In genomic region chr1:109264379-109264755, GRCh38 we compare ENCODE assay signal across 31 cellular contexts. TPM values are rescaled to one million over a fixed set of nuclear protein-coding genes. Genes with fewer than 3 reads are reported as not detected.
"Had no signal": no experiment of that assay in that cellular context is flagged by ENCODE, and none has a peak within 500 bp of the region (broad histone marks: within the 10 kb centered on the region; RNA-seq: fewer than 3 reads in every experiment).

No MANE protein-coding gene starts in this region.

- H3K36me3 ChIP-seq: lower lobe of right lung, neutrophil, ovary, right lobe of liver had no signal

- H3K27me3 ChIP-seq: gastroesophageal sphincter, ovary, right lobe of liver, stomach, suprapubic skin, tibial nerve had no signal

- H3K4me1 ChIP-seq: right lobe of liver had no signal

- H3K9me3 ChIP-seq: gastroesophageal sphincter, lower lobe of right lung, mucosa of descending colon, neutrophil, ovary, right lobe of liver, stomach, suprapubic skin, tibial nerve had no signal

- H3K4me3 ChIP-seq: coronary artery, gastroesophageal sphincter, lower lobe of right lung, mucosa of descending colon, ovary, right lobe of liver, stomach, suprapubic skin, tibial nerve had no signal

- H3K27ac ChIP-seq: coronary artery, lower lobe of right lung, neutrophil, ovary, right lobe of liver had no signal

- DNase-seq: activated CD4-positive, alpha-beta T cell treated with anti-CD3 and anti-CD28 coated beads for 36 hours; activated CD4-positive, CD25-positive, alpha-beta regulatory T cell; activated CD8-positive, alpha-beta memory T cell treated with anti-CD3 and anti-CD28 coated beads, Interleukin-2, amount 10 ng/mL, durations not matched to agents 7 days and 5 days; activated CD8-positive, alpha-beta T cell treated with anti-CD3 and anti-CD28 coated beads, Interleukin-2, amount 10 ng/mL, durations not matched to agents 7 days and 5 days; activated naive CD4-positive, alpha-beta T cell; activated T-cell treated with anti-CD3 and anti-CD28 coated beads, Interleukin-2, amount 50 U/mL, for 72 hours; cerebellar nuclear complex; effector memory CD8-positive, alpha-beta T cell; stimulated activated CD4-positive, alpha-beta T cell treated with anti-CD3 and anti-CD28 coated beads, Interleukin-1b, Interleukin-23, amount 100 ng/mL, for 48 hours; stimulated activated CD4-positive, alpha-beta T cell treated with anti-CD3 and anti-CD28 coated beads, Interleukin-4, amount 100 ng/mL, for 4 hours; stimulated activated CD8-positive, alpha-beta memory T cell treated with anti-CD3 and anti-CD28 coated beads, Interleukin-4, amount 100 ng/mL, for 48 hours; T-cell had no signal

RNA-seq across cellular contexts. Expression of gene MYBPHL, which starts 42.4 kb away (rescaled TPM):
- total RNA-seq: activated CD4-positive, alpha-beta T cell treated with anti-CD3 and anti-CD28 coated beads for 36 hours; activated CD8-positive, alpha-beta memory T cell treated with anti-CD3 and anti-CD28 coated beads, Interleukin-2, amount 10 ng/mL, durations not matched to agents 7 days and 5 days; activated CD8-positive, alpha-beta T cell treated with anti-CD3 and anti-CD28 coated beads, Interleukin-2, amount 10 ng/mL, durations not matched to agents 7 days and 5 days; activated naive CD4-positive, alpha-beta T cell treated with anti-CD3 and anti-CD28 coated beads, Interleukin-2, amount 50 U/mL, for 72 hours; activated T-cell treated with anti-CD3 and anti-CD28 coated beads, Interleukin-2, amount 50 U/mL, for 72 hours; fibroblast of lung; fibroblast of villous mesenchyme; kidney epithelial cell; left lobe of liver; mesenteric fat pad; mucosa of descending colon; myocyte; renal cortical epithelial cell; right lobe of liver; stomach; suprapubic skin; T-cell; tibial nerve; urinary bladder had no signal
- polyA plus RNA-seq: fibroblast of lung, ovary had no signal
